ENCODE assay signal across 7 cellular contexts in the genomic region with DNA sequence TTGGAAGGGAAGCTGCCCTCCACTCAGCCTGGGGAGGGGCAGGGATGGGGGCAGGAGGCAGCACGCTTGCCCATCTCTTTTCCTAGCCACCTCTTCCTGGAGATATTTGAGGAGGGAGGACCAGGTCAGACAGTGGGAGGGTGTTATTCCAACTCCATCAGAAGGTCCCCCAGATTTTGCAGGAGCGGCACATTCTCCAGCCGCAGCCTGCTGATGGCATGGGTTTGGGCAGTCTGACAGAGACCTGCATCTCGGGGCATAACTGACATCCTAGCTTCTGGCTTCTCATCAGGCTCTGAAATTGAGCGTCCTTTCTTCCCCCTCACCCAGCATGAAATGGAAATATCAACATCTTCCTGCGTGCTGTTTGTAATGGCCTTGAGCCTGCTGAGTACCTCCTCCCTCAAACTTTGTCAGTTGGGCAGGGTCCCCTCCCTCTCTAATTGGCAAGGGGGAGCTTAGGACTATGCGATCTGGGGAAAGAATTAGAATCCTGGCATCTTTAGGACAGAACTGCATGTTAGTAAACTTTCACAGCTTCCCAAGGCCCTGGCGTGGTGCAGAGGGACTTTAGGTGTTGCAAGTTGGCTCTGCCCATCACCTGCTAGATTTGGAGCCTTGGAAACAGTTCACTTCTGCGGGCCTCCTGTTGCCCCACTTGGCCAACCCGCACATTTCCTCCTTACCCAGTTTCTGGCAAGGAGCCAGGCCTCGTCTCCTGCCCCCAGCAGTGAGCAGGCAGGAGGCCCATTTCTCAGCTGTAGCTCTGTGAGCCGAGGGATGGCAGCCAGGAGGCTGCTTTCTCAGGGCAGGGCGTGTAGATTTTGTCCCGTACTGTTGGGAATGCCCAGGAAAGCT. TPM values are rescaled to one million over a fixed set of nuclear protein-coding genes. Genes with fewer than 3 reads are reported as not detected.
DNase-seq lines count a peak whose midpoint lies in the region; ATAC-seq and TF ChIP-seq lines count a peak whose summit lies in the region.

No MANE protein-coding gene starts in this region.

- in situ Hi-C loops in GM23248 (cut with MboI), result no loop called here

- H3K9ac ChIP-seq in GM23248, result no peak overlapping the region

- H3K4me2 ChIP-seq in GM23248 (ENCODE audit: unreplicated experiment), result no peak overlapping the region

- no peak overlapping the region for H3K27ac Mint-ChIP-seq in activated T-cell treated with anti-CD3 and anti-CD28 coated beads, Interleukin-2, amount 50 U/mL, for 24 hours

- no peaks in the 10 kb centered on the region for H3K9me2 ChIP-seq in GM23248 (ENCODE audit: insufficient read depth)

- H3K27me3 ChIP-seq in GM23248 (replicated peaks; ENCODE audit: insufficient read depth) (peaks cover 22% of the 10 kb centered on the region), foreskin keratinocyte (peaks cover 12% of the 10 kb centered on the region), sigmoid colon (no peaks in the 10 kb centered on the region)

- H4K20me1 ChIP-seq in GM23248 (ENCODE audit: insufficient read depth), result no peaks in the 10 kb centered on the region

- no peaks in the 10 kb centered on the region for H3K9me3 ChIP-seq in GM23248 (ENCODE audit: low read depth)
- no peaks in the 10 kb centered on the region for H3K9me3 ChIP-seq in sigmoid colon

- intact Hi-C loops in sigmoid colon (cut with DNase I) (loop anchor here (5.0 kb wide), 2 partner anchors 45 to 155 kb away; a partner anchor contains a TSS), sciatic nerve (cut with DNase I) (no loop called here)

- H3F3A ChIP-seq in GM23248 (ENCODE audit: insufficient read depth), result 0 out of 2 replicates have a peak, but pooled peaks cover 9% of the 10 kb centered on the region

- H3K4me3 ChIP-seq in GM23248 (no peak overlapping the region), sigmoid colon (peak overlapping the region in 3 of 4 donors; percentile 11 to 80 (median 76))

- H3K27ac ChIP-seq in GM23248 (no peak overlapping the region), foreskin keratinocyte (no peak overlapping the region), sigmoid colon (peak overlapping the region; percentile 71 to 88 (median 82))

- TF ChIP-seq EP300 in sigmoid colon (IDR thresholded peaks at IDR 0.05), result no peak

- peak overlapping the region; percentile 79 for H3K4me3 Mint-ChIP-seq in activated T-cell treated with anti-CD3 and anti-CD28 coated beads, Interleukin-2, amount 50 U/mL, for 24 hours

- peak; percentile 41 for DNase-seq in GM23248
- peak; percentile 23 for DNase-seq in NCI-H446 treated with DMSO at 0.1 percent for 48 hours (lab: John Stamatoyannopoulos, UW)
- peak; percentile 64 for DNase-seq in activated T-cell treated with anti-CD3 and anti-CD28 coated beads, Interleukin-2, amount 50 U/mL, for 24 hours
- no peak for DNase-seq in foreskin keratinocyte
- DNase-seq in sigmoid colon, result no peak
- DNase-seq in sciatic nerve (ENCODE audit: low spot score), result no peak

- H3K4me1 ChIP-seq in GM23248 (ENCODE audit: insufficient read depth) (no peaks in the 10 kb centered on the region), foreskin keratinocyte (no peaks in the 10 kb centered on the region), sigmoid colon (peaks cover 0 to 73% (median 69%) of the 10 kb centered on the region in 4 donors)

- H3K27me3 Mint-ChIP-seq in activated T-cell treated with anti-CD3 and anti-CD28 coated beads, Interleukin-2, amount 50 U/mL, for 24 hours, result peaks cover 10% of the 10 kb centered on the region

- TF ChIP-seq CTCF in foreskin keratinocyte (conservative IDR thresholded peaks at IDR 0.05) (peak; percentile 14), sigmoid colon (IDR thresholded peaks at IDR 0.05) (no peak)

- H3K4me1 Mint-ChIP-seq in activated T-cell treated with anti-CD3 and anti-CD28 coated beads, Interleukin-2, amount 50 U/mL, for 24 hours (ENCODE audit: low read depth), result peaks cover 62% of the 10 kb centered on the region

- WGBS in GM23248 (ENCODE audit: low coverage in 1 of 2, low lambda C conversion rate in 2 of 2, missing lambda C conversion rate in 2 of 2), 2 experiments, result 43 to 44% methylated on average over 14 of the region's 14 CpGs
- WGBS in sigmoid colon, 2 donors, result 11 to 28% methylated on average over 14 of the region's 14 CpGs

- TF ChIP-seq POLR2A in sigmoid colon (IDR thresholded peaks at IDR 0.05), result no peak

- H3K9me3 Mint-ChIP-seq in activated T-cell treated with anti-CD3 and anti-CD28 coated beads, Interleukin-2, amount 50 U/mL, for 24 hours, result no peaks in the 10 kb centered on the region

- no peak for ATAC-seq in foreskin keratinocyte
- ATAC-seq in HG02885 (IDR thresholded peaks at IDR 0.05; ENCODE audit: poor library complexity, unreplicated experiment), result no peak
- no peak for ATAC-seq in sciatic nerve

- no peaks in the 10 kb centered on the region for H3K36me3 Mint-ChIP-seq in activated T-cell treated with anti-CD3 and anti-CD28 coated beads, Interleukin-2, amount 50 U/mL, for 24 hours (ENCODE audit: low read depth)

- H3K36me3 ChIP-seq in GM23248 (ENCODE audit: low read depth) (no peaks in the 10 kb centered on the region), sigmoid colon (no peaks in the 10 kb centered on the region)

- H2AFZ ChIP-seq in GM23248, result no peak overlapping the region

- no peaks in the 10 kb centered on the region for H3K79me2 ChIP-seq in GM23248 (ENCODE audit: insufficient read depth)

RNA-seq across cellular contexts. Expression of a gene that starts 2.2 kb away (rescaled TPM):
- 35.0 and 38.9 TPM in 2 replicates for total RNA-seq in GM23248 (2014; rRNA removed; shearing (Covaris generic))
- polyA plus RNA-seq in GM23248 (2016; fragmentation: Nextera tagmentation; extraction: Ambion mirVana), result 47.3 and 51.2 TPM in 2 replicates
- 51.2 and 51.6 TPM in 2 replicates for total RNA-seq in foreskin keratinocyte
- polyA plus RNA-seq in foreskin keratinocyte, result 53.7 and 56.0 TPM in 2 replicates
- total RNA-seq in sigmoid colon, result 100 to 1,000 TPM; 107 to 206 (median 117) TPM
- 1,000 to 10,000 TPM in 1 of 3 donors, 100 to 1,000 TPM in 2; 489 to 1,275 (median 498) TPM for polyA plus RNA-seq in sigmoid colon
- 136 TPM for total RNA-seq in sciatic nerve

RNA-seq across cellular contexts. Expression of a gene that starts 58.1 kb away (rescaled TPM):
- total RNA-seq in GM23248 (2014; rRNA removed; shearing (Covaris generic)), result not detected in 2 replicates
- polyA plus RNA-seq in GM23248 (2016; fragmentation: Nextera tagmentation; extraction: Ambion mirVana), result 0.20 TPM in 1 of 2 replicates, not detected in the other
- total RNA-seq in foreskin keratinocyte, result not detected in 2 replicates
- polyA plus RNA-seq in foreskin keratinocyte, result not detected in 2 replicates
- total RNA-seq in sigmoid colon, result not detected
- 1 to 10 TPM in 1 of 3 donors, under 1 TPM in 1, not detected in 1; 0.23 to 1.4 TPM for polyA plus RNA-seq in sigmoid colon
- 0.18 TPM for total RNA-seq in sciatic nerve

Comparison
In these comparisons a context has a peak if more than half of its experiments do, and no peak if none do; other contexts are left out.
1. DNase-seq: peak in GM23248 (single experiment), NCI-H446 treated with DMSO at 0.1 percent for 48 hours (single experiment) and activated T-cell treated with anti-CD3 and anti-CD28 coated beads, Interleukin-2, amount 50 U/mL, for 24 hours (single experiment); none in foreskin keratinocyte (0 of 2), sigmoid colon (single experiment) and sciatic nerve (single experiment).
2. H3K27ac ChIP-seq: peak in sigmoid colon (4 of 4); none in GM23248 (single experiment) and foreskin keratinocyte (single experiment).